Comparison of ENCODE assay signal across 8 cellular contexts in genomic region chr1:206506803-206507394, GRCh38. TPM values are rescaled to one million over a fixed set of nuclear protein-coding genes. Genes with fewer than 3 reads are reported as not detected.
DNase-seq lines count a peak whose midpoint lies in the region; ATAC-seq and TF ChIP-seq lines count a peak whose summit lies in the region.

No MANE protein-coding gene starts in this region.

- peaks cover 0 to 52% (median 35%) of the 10 kb centered on the region in 11 experiments; a peak in 13 of 22 replicates for H4K20me1 ChIP-seq in BLaER1 treated with 17β-estradiol and CSF1 and Interleukin-3, amounts not matched to agents 10 nM and 100 nM

- H3K9me3 ChIP-seq in BLaER1 treated with 17β-estradiol and CSF1 and Interleukin-3, amounts not matched to agents 10 nM and 100 nM (replicated peaks in 1 of 11) = no peaks in the 10 kb centered on the region
- H3K9me3 ChIP-seq in mesodermal cell (ENCODE audit: control insufficient read depth, low read length) = no peaks in the 10 kb centered on the region

- peak; percentile 4 for ATAC-seq in GM19467 (IDR thresholded peaks at IDR 0.05; ENCODE audit: unreplicated experiment)

- H3K36me3 ChIP-seq in BLaER1 treated with 17β-estradiol and CSF1 and Interleukin-3, amounts not matched to agents 10 nM and 100 nM = no peaks in the 10 kb centered on the region
- H3K36me3 ChIP-seq in mesodermal cell (ENCODE audit: control insufficient read depth, insufficient read depth, low read length) (no peaks in the 10 kb centered on the region), urinary bladder (ENCODE audit: insufficient read depth) (no peaks in the 10 kb centered on the region)

- peak overlapping the region; percentile 64 to 82 (median 74) for H3K4me3 ChIP-seq in BLaER1 treated with 17β-estradiol and CSF1 and Interleukin-3, amounts not matched to agents 10 nM and 100 nM
- H3K4me3 ChIP-seq in LNCaP clone FGC (ENCODE audit: low read depth, low read length) = peak overlapping the region; percentile 52
- peak overlapping the region; percentile 38 for H3K4me3 ChIP-seq in mesodermal cell (ENCODE audit: extremely low read depth, insufficient read depth, low read length, poor library complexity, severe bottlenecking)
- H3K4me3 ChIP-seq in urinary bladder (ENCODE audit: low read depth, low read length) = peak overlapping the region; percentile 78

- peak overlapping the region in 10 of 11 experiments; percentile 33 to 72 (median 68); a peak in 19 of 22 replicates for H3K27ac ChIP-seq in BLaER1 treated with 17β-estradiol and CSF1 and Interleukin-3, amounts not matched to agents 10 nM and 100 nM
- H3K27ac ChIP-seq in mesodermal cell (ENCODE audit: low read depth, low read length, severe bottlenecking) (no peak overlapping the region), urinary bladder (ENCODE audit: low read depth) (no peak overlapping the region)

- no peak for DNase-seq in LNCaP clone FGC (ENCODE audit: low read depth)
- DNase-seq in chondrocyte (ENCODE audit: low spot score) = peak; percentile 58
- DNase-seq in kidney tubule cell (ENCODE audit: low spot score) = no peak
- DNase-seq in AG20443 (ENCODE audit: low spot score) = no peak

- H3K9ac ChIP-seq in BLaER1 treated with 17β-estradiol and CSF1 and Interleukin-3, amounts not matched to agents 10 nM and 100 nM = peak overlapping the region; percentile 72 to 86 (median 79)

- H3K36me3 Mint-ChIP-seq in chondrocyte (ENCODE audit: low read depth) = no peaks in the 10 kb centered on the region

- peaks cover 73 to 98% (median 96%) of the 10 kb centered on the region in 10 experiments for H3K4me1 ChIP-seq in BLaER1 treated with 17β-estradiol and CSF1 and Interleukin-3, amounts not matched to agents 10 nM and 100 nM
- H3K4me1 ChIP-seq in mesodermal cell (ENCODE audit: control insufficient read depth, insufficient read depth, low read length, poor library complexity, severe bottlenecking) (peaks cover 25% of the 10 kb centered on the region), urinary bladder (ENCODE audit: insufficient read depth) (no peaks in the 10 kb centered on the region)

- no peaks in the 10 kb centered on the region for H3K9me3 Mint-ChIP-seq in chondrocyte (ENCODE audit: low read depth)

- peaks cover 40% of the 10 kb centered on the region for H3K4me1 Mint-ChIP-seq in chondrocyte (ENCODE audit: low read depth)

- H3K27me3 Mint-ChIP-seq in chondrocyte (ENCODE audit: low read depth) = peaks cover 31% of the 10 kb centered on the region

- no peak overlapping the region for H3K27ac Mint-ChIP-seq in chondrocyte (ENCODE audit: unreplicated experiment)

- H3K27me3 ChIP-seq in BLaER1 treated with 17β-estradiol and CSF1 and Interleukin-3, amounts not matched to agents 10 nM and 100 nM = peaks cover 22 to 53% (median 36%) of the 10 kb centered on the region in 11 experiments; a peak in 21 of 22 replicates

- 5 to 8% methylated on average over 43 to 44 of the region's 49 CpGs for WGBS in mesodermal cell (ENCODE audit: insufficient coverage in 2 of 2), 2 experiments
- 6% methylated on average over 49 of the region's 49 CpGs for WGBS in urinary bladder

- peak overlapping the region; percentile 61 for H3K4me3 Mint-ChIP-seq in chondrocyte (ENCODE audit: unreplicated experiment)

- peak overlapping the region; percentile 92 to 100 (median 99) for H3K4me2 ChIP-seq in BLaER1 treated with 17β-estradiol and CSF1 and Interleukin-3, amounts not matched to agents 10 nM and 100 nM

- TF ChIP-seq CTCF in LNCaP clone FGC (IDR thresholded peaks at IDR 0.05; ENCODE audit: control insufficient read depth, extremely low read depth, insufficient read depth) (no peak), chondrocyte (IDR thresholded peaks at IDR 0.05) (no peak)

RNA-seq across cellular contexts. Expression of gene RASSF5, which starts 0.4 kb away (rescaled TPM):
- 0.12 to 0.36 TPM (median 0.27 TPM) in 3 replicates for total RNA-seq in chondrocyte
- polyA plus RNA-seq in mesodermal cell (2013, experiment 1 of 2) = 1.7 TPM
- 1.7 TPM for polyA plus RNA-seq in mesodermal cell (2013, experiment 2 of 2)
- total RNA-seq in urinary bladder = 8.9 TPM
- polyA plus RNA-seq in urinary bladder = 10.7 TPM

RNA-seq across cellular contexts. Expression of gene IKBKE, which starts 36.6 kb away (rescaled TPM):
- 7.7 to 10.5 TPM (median 8.5 TPM) in 3 replicates for total RNA-seq in chondrocyte
- polyA plus RNA-seq in mesodermal cell (2013, experiment 1 of 2) = 8.9 TPM
- polyA plus RNA-seq in mesodermal cell (2013, experiment 2 of 2) = 7.4 TPM
- total RNA-seq in urinary bladder = 5.8 TPM
- 3.5 TPM for polyA plus RNA-seq in urinary bladder

Comparison
In these comparisons a context has a peak if more than half of its experiments do, and no peak if none do; other contexts are left out.
1. H3K27ac ChIP-seq: peak in BLaER1 treated with 17β-estradiol and CSF1 and Interleukin-3, amounts not matched to agents 10 nM and 100 nM (10 of 11); none in mesodermal cell (single experiment) and urinary bladder (single experiment).
2. Peak in every context shown above with its lines, with median percentiles within 50 percentile points of each other: H3K4me3 ChIP-seq.